Comparison of ENCODE assay signal across 9 cellular contexts in genomic region chr3:25840099-25840498, GRCh38.
"Had no signal": no experiment of that assay in that cellular context is flagged by ENCODE, and none has a peak within 500 bp of the region (broad histone marks: within the 10 kb centered on the region; RNA-seq: fewer than 3 reads in every experiment).

No MANE protein-coding gene starts in this region.

- H3K9me3 ChIP-seq: HAP-1 had no signal

- ATAC-seq: HCT116 had no signal

- H3K27ac ChIP-seq: GM23248, HL-60 had no signal

- H2AFZ ChIP-seq: GM23248 had no signal

- H3K27ac Mint-ChIP-seq: HFFc6, IgD-negative memory B cell had no signal

- H3K4me1 Mint-ChIP-seq: IgD-negative memory B cell had no signal

- DNase-seq: GM23248, GOT3, H7, HFFc6, KG1 had no signal

- H3K36me3 ChIP-seq: HAP-1 had no signal

- H3K9me3 Mint-ChIP-seq: HFFc6 had no signal

- H3K4me3 ChIP-seq: GM23248, HAP-1 had no signal

- H3K4me3 Mint-ChIP-seq: HFFc6, IgD-negative memory B cell had no signal

- H3K9ac ChIP-seq: GM23248 had no signal
